Comparison of ENCODE assay signal across 12 cellular contexts in genomic region chr12:1949771-1950470, GRCh38. TPM values are rescaled to one million over a fixed set of nuclear protein-coding genes. Genes with fewer than 3 reads are reported as not detected.
A peak's percentile ranks its signal among the peaks of the same experiment; 100 is the strongest.
DNase-seq lines count a peak whose midpoint lies in the region; ATAC-seq and TF ChIP-seq lines count a peak whose summit lies in the region.
"Had no signal": no experiment of that assay in that cellular context is flagged by ENCODE, and none has a peak within 500 bp of the region (broad histone marks: within the 10 kb centered on the region; RNA-seq: fewer than 3 reads in every experiment).

No MANE protein-coding gene starts in this region.

- TF ChIP-seq EP300 in transverse colon (IDR thresholded peaks at IDR 0.05; ENCODE audit: low read depth) = no peak

- no peak overlapping the region for H3K4ac ChIP-seq in mesendoderm (ENCODE audit: low read depth, low read length)

- no peak overlapping the region for H3K56ac ChIP-seq in mesendoderm (ENCODE audit: low read length)

- H4K5ac ChIP-seq in mesendoderm (ENCODE audit: low read length) = no peak overlapping the region

- H4K8ac ChIP-seq in mesendoderm (ENCODE audit: low read depth, low read length) = no peak overlapping the region

- WGBS in adrenal gland, 4 donors = 39 to 53% (median 46%) methylated on average over 12 to 15 of the region's 15 CpGs
- 35 to 37% methylated on average over 12 to 13 of the region's 15 CpGs for WGBS in esophagus squamous epithelium, 2 donors
- no CpG with 5 or more reads among the region's 15 CpGs for WGBS in mesendoderm (ENCODE audit: extremely low coverage, insufficient coverage, low lambda C conversion rate)
- 72 to 74% methylated on average over 6 to 15 of the region's 15 CpGs for WGBS in transverse colon (ENCODE audit: low coverage in 1 of 2), 2 donors

- H3K9ac ChIP-seq in mesendoderm (ENCODE audit: low read length) = no peak overlapping the region

- H2BK15ac ChIP-seq in mesendoderm (replicated peaks; ENCODE audit: low read depth) = no peak overlapping the region

- no peak overlapping the region for H3K18ac ChIP-seq in mesendoderm (ENCODE audit: low read length)

- no peak for ATAC-seq in HG02938 (IDR thresholded peaks at IDR 0.05; ENCODE audit: unreplicated experiment)

- H3K27ac ChIP-seq in adrenal gland = peak overlapping the region; percentile 37 to 85 (median 75)
- peak overlapping the region; percentile 61 to 76 (median 66) for H3K27ac ChIP-seq in esophagus squamous epithelium
- H3K27ac ChIP-seq in mesendoderm (ENCODE audit: low read depth, low read length) = no peak overlapping the region
- H3K27ac ChIP-seq in transverse colon = peak overlapping the region; percentile 68 to 86 (median 82)

- H3K9me3 ChIP-seq in adrenal gland (replicated peaks in 1 of 3) (no peaks in the 10 kb centered on the region), esophagus squamous epithelium (no peaks in the 10 kb centered on the region), transverse colon (no peaks in the 10 kb centered on the region)
- H3K9me3 ChIP-seq: HAP-1 had no signal

- H3K4me2 ChIP-seq in mesendoderm (ENCODE audit: low read length) = no peak overlapping the region

- no peak overlapping the region for H2AK5ac ChIP-seq in mesendoderm (ENCODE audit: low read length)

- H3K4me1 ChIP-seq in adrenal gland (replicated peaks in 1 of 2) (peaks cover 28 to 29% of the 10 kb centered on the region in 2 donors), esophagus squamous epithelium (peaks cover 9 to 27% (median 20%) of the 10 kb centered on the region in 3 donors), mesendoderm (ENCODE audit: control insufficient read depth, low read depth, low read length) (no peaks in the 10 kb centered on the region), transverse colon (peaks cover 6 to 21% (median 10%) of the 10 kb centered on the region in 4 donors)
- H3K4me1 ChIP-seq: HAP-1 had no signal

- no peak overlapping the region for H3K4me3 ChIP-seq in adrenal gland
- no peak overlapping the region for H3K4me3 ChIP-seq in esophagus squamous epithelium
- H3K4me3 ChIP-seq in mesendoderm (ENCODE audit: low read length) = no peak overlapping the region
- H3K4me3 ChIP-seq in transverse colon = no peak overlapping the region
- H3K4me3 ChIP-seq: HAP-1 had no signal

- no peak overlapping the region for H2BK5ac ChIP-seq in mesendoderm (ENCODE audit: low read length)

- H3K23ac ChIP-seq in mesendoderm (ENCODE audit: low read length) = no peak overlapping the region

- H3K27me3 ChIP-seq in adrenal gland = no peaks in the 10 kb centered on the region
- H3K27me3 ChIP-seq in esophagus squamous epithelium = no peaks in the 10 kb centered on the region
- H3K27me3 ChIP-seq in mesendoderm (ENCODE audit: insufficient read depth, low read length, poor library complexity) = no peaks in the 10 kb centered on the region
- H3K27me3 ChIP-seq in transverse colon = no peaks in the 10 kb centered on the region

- intact Hi-C loops in adrenal gland (cut with DNase I) (loop anchor here in 1 of 2 donors (5.0 kb wide), 1 partner anchor 82 kb away; no protein-coding TSS in a partner anchor), esophagus squamous epithelium (cut with DNase I) (loop anchor here (10.0 kb wide), 1 partner anchor 95 kb away; no protein-coding TSS in a partner anchor), transverse colon (cut with DNase I; ENCODE audit: low total_unique reads) (loop anchor here (10.0 kb wide), 1 partner anchor 635 kb away; no protein-coding TSS in a partner anchor)

- no peak for TF ChIP-seq CTCF in adrenal gland (IDR thresholded peaks at IDR 0.05)
- no peak for TF ChIP-seq CTCF in esophagus squamous epithelium (IDR thresholded peaks at IDR 0.05)
- TF ChIP-seq CTCF in transverse colon (IDR thresholded peaks at IDR 0.05) = no peak

- H2BK120ac ChIP-seq in mesendoderm (ENCODE audit: low read depth, low read length) = no peak overlapping the region

- no peaks in the 10 kb centered on the region for H3K79me1 ChIP-seq in mesendoderm (ENCODE audit: low read length)

- no peak for TF ChIP-seq POLR2A in adrenal gland (IDR thresholded peaks at IDR 0.05)
- no peak for TF ChIP-seq POLR2A in esophagus squamous epithelium (IDR thresholded peaks at IDR 0.05)
- no peak for TF ChIP-seq POLR2A in transverse colon (IDR thresholded peaks at IDR 0.05)

- no peaks in the 10 kb centered on the region for H3K79me2 ChIP-seq in mesendoderm (ENCODE audit: control insufficient read depth, insufficient read depth, low read length)

- in situ Hi-C loops in transverse colon (cut with MboI; ENCODE audit: low pct_ligation_motif_present in 1 of 4, low pct_unique_long_range_greater_than_20kb in 1 of 4, low sequenced_read_pairs in 3 of 4) = no loop called here

- H3K36me3 ChIP-seq in adrenal gland (replicated peaks in 1 of 2) (peaks cover 0 to 79% of the 10 kb centered on the region in 2 donors), esophagus squamous epithelium (peaks cover 4 to 87% (median 22%) of the 10 kb centered on the region in 3 donors), mesendoderm (ENCODE audit: control insufficient read depth, insufficient read depth, low read length) (peaks cover 2% of the 10 kb centered on the region), transverse colon (peaks cover 0 to 37% (median 15%) of the 10 kb centered on the region in 4 donors)

- DNase-seq in adrenal gland (peak in 6 of 7 donors; percentile 60 to 76 (median 74)), esophagus squamous epithelium (lab: John Stamatoyannopoulos, UW) (no peak), mesendoderm (peak; percentile 23), transverse colon (no peak), SW480 (ENCODE audit: low spot score) (no peak), SKM-1 treated with dmso at 0.1 percent for 144 hours (lab: John Stamatoyannopoulos, UW; ENCODE audit: unreplicated experiment) (no peak)
- DNase-seq: activated CD4-positive, alpha-beta T cell treated with anti-CD3 and anti-CD28 coated beads, Interleukin-2, amount 10 ng/mL, durations not matched to agents 24 days and 14 days; MV-4-11; NCI-H2227 treated with DMSO at 0.1 percent for 48 hours; SW 1271 had no signal

RNA-seq across cellular contexts. Expression of gene CACNA2D4, which starts 31.5 kb away (rescaled TPM):
- 1 to 10 TPM in 6 of 8 donors, under 1 TPM in 2; 0.54 to 9.1 (median 4.2) TPM for total RNA-seq in adrenal gland
- polyA plus RNA-seq in adrenal gland = 1 to 10 TPM; 1.4 to 4.4 (median 3.1) TPM
- total RNA-seq in esophagus squamous epithelium = 1 to 10 TPM in 2 of 4 donors, under 1 TPM in 2; 0.27 to 3.1 (median 0.92) TPM
- polyA plus RNA-seq in mesendoderm (2013, experiment 1 of 2) = 0.18 TPM
- 0.13 TPM for polyA plus RNA-seq in mesendoderm (2013, experiment 2 of 2)
- 10 to 100 TPM in 1 of 4 donors, 1 to 10 TPM in 2, not detected in 1; 6.5 to 22.8 (median 7.2) TPM for total RNA-seq in transverse colon

RNA-seq across cellular contexts. Expression of gene DCP1B, which starts 54.3 kb away (rescaled TPM):
- total RNA-seq in adrenal gland (10 to 100 TPM; 12.4 to 47.9 (median 37.5) TPM), esophagus squamous epithelium (10 to 100 TPM in 2 of 4 donors, 1 to 10 TPM in 2; 4.0 to 15.5 (median 10.8) TPM), transverse colon (10 to 100 TPM; 17.3 to 26.2 (median 20.6) TPM)
- 10 to 100 TPM; 12.4 to 29.0 (median 13.3) TPM for polyA plus RNA-seq in adrenal gland
- 17.0 TPM for polyA plus RNA-seq in mesendoderm (2013, experiment 1 of 2)
- polyA plus RNA-seq in mesendoderm (2013, experiment 2 of 2) = 16.5 TPM

Comparison
In these comparisons a context has a peak if more than half of its experiments do, and no peak if none do; other contexts are left out.
1. DNase-seq: peak in adrenal gland (6 of 7) and mesendoderm (single experiment); none in esophagus squamous epithelium (single experiment), transverse colon (single experiment), SW480 (single experiment) and SKM-1 treated with dmso at 0.1 percent for 144 hours (single experiment).